8 cellular contexts compared by ENCODE assay signal in genomic region chr18:24488824-24489493, GRCh38. TPM values are rescaled to one million over a fixed set of nuclear protein-coding genes. Genes with fewer than 3 reads are reported as not detected.
A peak's percentile ranks its signal among the peaks of the same experiment; 100 is the strongest.
DNase-seq lines count a peak whose midpoint lies in the region; ATAC-seq and TF ChIP-seq lines count a peak whose summit lies in the region.

No MANE protein-coding gene starts in this region.

- H3K18ac ChIP-seq in IMR-90 (ENCODE audit: low read depth, low read length), result no peak overlapping the region

- H3K79me1 ChIP-seq in IMR-90 (ENCODE audit: low read depth in 1 of 2, low read length in 2 of 2), result no peaks in the 10 kb centered on the region

- H3K36me3 ChIP-seq in DND-41 (ENCODE audit: insufficient read depth, low read length), result no peaks in the 10 kb centered on the region
- H3K36me3 ChIP-seq in IMR-90 (ENCODE audit: control insufficient read depth, insufficient read depth, low read length), result no peaks in the 10 kb centered on the region
- H3K36me3 ChIP-seq in neural cell (ENCODE audit: insufficient read depth, low read length), result no peaks in the 10 kb centered on the region

- ATAC-seq in DND-41 (ENCODE audit: insufficient read depth, low read depth) (0 out of 3 replicates have a peak, but pooled peaks have one; percentile 42), IMR-90 (ENCODE audit: low read depth) (peak; percentile 68), HG03521 (IDR thresholded peaks at IDR 0.05; ENCODE audit: unreplicated experiment) (no peak), HG02885 (IDR thresholded peaks at IDR 0.05; ENCODE audit: poor library complexity, unreplicated experiment) (no peak)

- H2AK9ac ChIP-seq in IMR-90 (replicated peaks; ENCODE audit: low read depth, low read length, poor library complexity), result peak overlapping the region; percentile 25

- no peak overlapping the region for H3K56ac ChIP-seq in IMR-90 (ENCODE audit: extremely low read depth, insufficient read depth, low read length)

- no peak overlapping the region for H4K8ac ChIP-seq in IMR-90 (ENCODE audit: low read depth in 2 of 2, low read length in 2 of 2)

- POLR2A ChIA-PET in IMR-90 (lab: Charles Lee; ENCODE audit: unreplicated experiment), result interaction anchor here (1.0 kb wide), 1 partner anchor 91 kb away, joined by 4 read pairs; no protein-coding TSS in a partner anchor
- POLR2A ChIA-PET in RWPE1 (lab: Yijun Ruan, JAX; ENCODE audit: low non-redundant PET), result no interaction called here

- no peak for TF ChIP-seq EP300 in neural cell (conservative IDR thresholded peaks at IDR 0.05; ENCODE audit: poor library complexity, severe bottlenecking)

- in situ Hi-C loops in IMR-90 (cut with MboI; ENCODE audit: low sequenced_read_pairs), result loop anchor here (5.0 kb wide), 1 partner anchor 132 kb away; no protein-coding TSS in a partner anchor

- H3K23ac ChIP-seq in IMR-90 (ENCODE audit: low read depth, low read length), result no peak overlapping the region

- BruUV-seq in IMR-90 (replicated peaks; lab: Mats Ljungman, UMichigan), result no TSS peak

- no CpG with 5 or more reads among the region's 7 CpGs for WGBS in IMR-90 (ENCODE audit: extremely low coverage in 2 of 2, insufficient read length in 1 of 2), 2 experiments

- dilution Hi-C loops in IMR-90 (cut with HindIII; ENCODE audit: low sequenced_read_pairs, unreplicated experiment), result no loop called here

- H2AFZ ChIP-seq in DND-41 (ENCODE audit: low read depth, low read length), result no peak overlapping the region
- H2AFZ ChIP-seq in IMR-90 (replicated peaks; ENCODE audit: low read length, poor library complexity), result no peak overlapping the region
- no peak overlapping the region for H2AFZ ChIP-seq in neural cell (ENCODE audit: low read depth, low read length)

- no peak overlapping the region for H3K14ac ChIP-seq in IMR-90 (replicated peaks; ENCODE audit: low read depth, low read length)

- H4K91ac ChIP-seq in IMR-90 (ENCODE audit: insufficient read depth, low read depth, low read length), result no peak overlapping the region

- H2AK5ac ChIP-seq in IMR-90 (ENCODE audit: low read depth, low read length), result no peak overlapping the region

- no peak overlapping the region for H4K5ac ChIP-seq in IMR-90 (ENCODE audit: low read depth, low read length)

- no peak overlapping the region for H2BK20ac ChIP-seq in IMR-90 (ENCODE audit: low read depth, low read length)

- TF ChIP-seq RAD21 in IMR-90 (IDR thresholded peaks at IDR 0.05; ENCODE audit: low read length), result peak; percentile 56
- TF ChIP-seq RAD21 in neural cell (conservative IDR thresholded peaks at IDR 0.05), result peak; percentile 77

- no peaks in the 10 kb centered on the region for H4K20me1 ChIP-seq in DND-41 (ENCODE audit: insufficient read depth, low read length)
- H4K20me1 ChIP-seq in IMR-90 (ENCODE audit: insufficient read depth, low read length), result no peaks in the 10 kb centered on the region
- H4K20me1 ChIP-seq in neural cell (ENCODE audit: insufficient read depth), result no peaks in the 10 kb centered on the region

- H3F3A ChIP-seq in neural cell (ENCODE audit: insufficient read depth, low read length, poor library complexity, severe bottlenecking), result no peaks in the 10 kb centered on the region

- H3K79me2 ChIP-seq in DND-41 (ENCODE audit: insufficient read depth, low read length) (no peaks in the 10 kb centered on the region), neural cell (replicated peaks; ENCODE audit: insufficient read depth, low read length) (no peaks in the 10 kb centered on the region)

- H3K27ac ChIP-seq in DND-41 (ENCODE audit: low read length) (no peak overlapping the region), IMR-90 (ENCODE audit: insufficient read depth, low read length) (no peak overlapping the region), RWPE1 (no peak overlapping the region), neural cell (ENCODE audit: low read length) (no peak overlapping the region)

- H3K4me1 ChIP-seq in DND-41 (ENCODE audit: insufficient read depth, low read length) (no peaks in the 10 kb centered on the region), IMR-90 (ENCODE audit: control insufficient read depth, insufficient read depth, low read length) (peaks cover 2% of the 10 kb centered on the region)

- no peak overlapping the region for H3K4ac ChIP-seq in IMR-90 (ENCODE audit: low read depth, low read length)

- 0 out of 2 replicates have a peak, but pooled peaks cover 3% of the 10 kb centered on the region for H3K9me1 ChIP-seq in IMR-90 (ENCODE audit: insufficient read depth, low read length)

- no peak overlapping the region for H3K4me2 ChIP-seq in DND-41 (ENCODE audit: insufficient read depth, low read length)
- no peak overlapping the region for H3K4me2 ChIP-seq in IMR-90 (ENCODE audit: low read depth, low read length)
- H3K4me2 ChIP-seq in neural cell (ENCODE audit: low read length), result no peak overlapping the region

- no peak overlapping the region for H2BK15ac ChIP-seq in IMR-90 (ENCODE audit: low read depth, low read length)

- CTCF ChIA-PET in IMR-90 (lab: Yijun Ruan, JAX) (interaction anchor here (0.5 to 3.4 kb wide), 16 partner anchors 8 to 348 kb away, joined by 3 to 14 read pairs (median 4); no protein-coding TSS in a partner anchor), RWPE1 (lab: Yijun Ruan, JAX) (interaction anchor here (0.5 to 1.7 kb wide), 10 partner anchors 8 to 517 kb away, joined by 3 to 7 read pairs (median 3); no protein-coding TSS in a partner anchor)

- H3K9me2 ChIP-seq in neural cell (ENCODE audit: insufficient read depth, low read length), result no peaks in the 10 kb centered on the region

- H3K9ac ChIP-seq in DND-41 (ENCODE audit: low read depth, low read length) (no peak overlapping the region), IMR-90 (ENCODE audit: low read depth, low read length) (no peak overlapping the region), neural cell (ENCODE audit: low read length) (no peak overlapping the region)

- no peak overlapping the region for H3K4me3 ChIP-seq in DND-41 (ENCODE audit: low read depth in 1 of 2, low read length in 2 of 2)
- H3K4me3 ChIP-seq in IMR-90 (ENCODE audit: insufficient read depth, low read depth, low read length), result no peak overlapping the region
- no peak overlapping the region for H3K4me3 ChIP-seq in epithelial cell of proximal tubule (ENCODE audit: low read depth, low read length)
- H3K4me3 ChIP-seq in neural cell (ENCODE audit: low read length), result no peak overlapping the region

- TF ChIP-seq CTCF in DND-41 (IDR thresholded peaks at IDR 0.05; ENCODE audit: borderline replicate concordance, extremely low read depth, low read length, poor library complexity, severe bottlenecking), result peak; percentile 77
- peak; percentile 74 for TF ChIP-seq CTCF in IMR-90 (conservative IDR thresholded peaks at IDR 0.05; ENCODE audit: low read depth, low read length)
- peak; percentile 85 for TF ChIP-seq CTCF in RWPE1 (conservative IDR thresholded peaks at IDR 0.05; ENCODE audit: low read depth)
- peak; percentile 69 for TF ChIP-seq CTCF in epithelial cell of proximal tubule (conservative IDR thresholded peaks at IDR 0.05; ENCODE audit: low read depth, low read length)
- TF ChIP-seq CTCF in neural cell (IDR thresholded peaks at IDR 0.05; ENCODE audit: poor library complexity, severe bottlenecking), result peak; percentile 77

- H3K9me3 ChIP-seq in DND-41 (ENCODE audit: insufficient read depth, low read length, severe bottlenecking), result no peaks in the 10 kb centered on the region
- peaks cover 2% of the 10 kb centered on the region; the same call in 1 of the 2 replicates for H3K9me3 ChIP-seq in IMR-90 (ENCODE audit: control insufficient read depth, insufficient read depth, low read length)
- H3K9me3 ChIP-seq in neural cell (ENCODE audit: low read length), result no peaks in the 10 kb centered on the region

- DNase-seq in DND-41 (no peak), IMR-90 (peak; percentile 41), RWPE1 (ENCODE audit: low spot score) (peak; percentile 27), epithelial cell of proximal tubule (ENCODE audit: low read depth) (no peak)
- no peak for DNase-seq in activated CD4-positive, alpha-beta T cell treated with anti-CD3 and anti-CD28 coated beads, Interleukin-2, amount 50 U/mL, for 1 hour

- no peak overlapping the region for H2BK120ac ChIP-seq in IMR-90 (ENCODE audit: low read depth, low read length)

- H3K27me3 ChIP-seq in DND-41 (ENCODE audit: insufficient read depth, low read length, poor library complexity) (peaks cover 6% of the 10 kb centered on the region), IMR-90 (ENCODE audit: control insufficient read depth, insufficient read depth, low read length) (peaks cover 15% of the 10 kb centered on the region), neural cell (ENCODE audit: insufficient read depth, low read depth, low read length) (no peaks in the 10 kb centered on the region)

- intact Hi-C loops in IMR-90 (cut with micrococcal nuclease), result loop anchor here (2.0 to 5.0 kb wide), 3 partner anchors 42 to 312 kb away; no protein-coding TSS in a partner anchor

- TF ChIP-seq POLR2A in IMR-90 (IDR thresholded peaks at IDR 0.05; ENCODE audit: low read depth, low read length), result no peak

- H2BK5ac ChIP-seq in IMR-90 (ENCODE audit: low read depth, low read length, poor library complexity, severe bottlenecking), result no peak overlapping the region

TF ChIP-seq in IMR-90, 13 proteins besides CTCF, POLR2A, EP300 and RAD21 (continues in another document):
- peak; percentile 44 for TF ChIP-seq SMC3 (IDR thresholded peaks at IDR 0.05; ENCODE audit: low read depth, low read length)
- TF ChIP-seq MAZ (IDR thresholded peaks at IDR 0.05; ENCODE audit: borderline replicate concordance, low read depth, low read length), result no peak

TF ChIP-seq in neural cell, 6 proteins besides CTCF, POLR2A, EP300 and RAD21 (continues in another document):
- peak; percentile 78 for TF ChIP-seq SMC3 (conservative IDR thresholded peaks at IDR 0.05; ENCODE audit: poor library complexity)

RNA-seq across cellular contexts. Expression of gene HRH4, which starts 28.5 kb away (rescaled TPM):
- total RNA-seq in IMR-90 (2012; rRNA removed) (not detected in 2 replicates), epithelial cell of proximal tubule (0.12 TPM in 1 of 2 replicates, not detected in the other)
- polyA plus RNA-seq in IMR-90 (2012; rRNA removed) (not detected in 2 replicates), neural cell (0.12 TPM in 1 of 2 replicates, not detected in the other)
- polyA plus RNA-seq in IMR-90 (2012; cell fraction: cytosol; rRNA removed), result not detected in 2 replicates
- polyA plus RNA-seq in IMR-90 (2012; cell fraction: nucleus; rRNA removed; ENCODE audit: low replicate concordance), result 0.03 TPM in 1 of 2 replicates, not detected in the other
- not detected in 2 replicates for polyA minus RNA-seq in neural cell

Comparison
In these comparisons a context has a peak if more than half of its experiments do, and no peak if none do; other contexts are left out.
1. ATAC-seq: peak in DND-41 (single experiment) and IMR-90 (single experiment); none in HG03521 (single experiment) and HG02885 (single experiment).
2. DNase-seq: peak in IMR-90 (single experiment) and RWPE1 (single experiment); none in DND-41 (single experiment), epithelial cell of proximal tubule (single experiment) and activated CD4-positive, alpha-beta T cell treated with anti-CD3 and anti-CD28 coated beads, Interleukin-2, amount 50 U/mL, for 1 hour (single experiment).
3. Peak in every context shown above with its lines, with median percentiles within 50 percentile points of each other: CTCF ChIP-seq.